In genomic region chr11:59706518-59707285, GRCh38 we compare ENCODE assay signal across 13 cellular contexts. TPM values are rescaled to one million over a fixed set of nuclear protein-coding genes. Genes with fewer than 3 reads are reported as not detected.
DNase-seq lines count a peak whose midpoint lies in the region; ATAC-seq and TF ChIP-seq lines count a peak whose summit lies in the region.
"Had no signal": no experiment of that assay in that cellular context is flagged by ENCODE, and none has a peak within 500 bp of the region (broad histone marks: within the 10 kb centered on the region; RNA-seq: fewer than 3 reads in every experiment).

No MANE protein-coding gene starts in this region.

- no peak overlapping the region for H3K4me3 Mint-ChIP-seq in stimulated activated effector memory CD8-positive, alpha-beta T cell treated with anti-CD3 and anti-CD28 coated beads, Interleukin-12 subunit alpha, Interleukin-12 subunit beta, amount 100 ng/mL, for 72 hours
- H3K4me3 Mint-ChIP-seq: activated T-helper 1 cell treated with anti-CD3 and anti-CD28 coated beads, Interleukin-12 subunit alpha, Interleukin-12 subunit beta, Interleukin-2, Interleukin-4 antibody, amounts not matched to agents 30 ng/mL and 10 ng/mL and 1 ng/mL, durations not matched to agents 14 hours and 24 hours and 36 hours had no signal

- intact Hi-C loops in heart right ventricle (cut with DNase I), result no loop called here

- no peak overlapping the region for H3K27ac Mint-ChIP-seq in stimulated activated effector memory CD8-positive, alpha-beta T cell treated with anti-CD3 and anti-CD28 coated beads, Interleukin-12 subunit alpha, Interleukin-12 subunit beta, amount 100 ng/mL, for 72 hours
- H3K27ac Mint-ChIP-seq: activated T-helper 1 cell treated with anti-CD3 and anti-CD28 coated beads, Interleukin-12 subunit alpha, Interleukin-12 subunit beta, Interleukin-2, Interleukin-4 antibody, amounts not matched to agents 30 ng/mL and 10 ng/mL and 1 ng/mL, durations not matched to agents 14 hours and 24 hours and 36 hours had no signal

- H3K4me1 Mint-ChIP-seq in stimulated activated effector memory CD8-positive, alpha-beta T cell treated with anti-CD3 and anti-CD28 coated beads, Interleukin-12 subunit alpha, Interleukin-12 subunit beta, amount 100 ng/mL, for 72 hours, result no peaks in the 10 kb centered on the region

- H3K4me3 ChIP-seq in ACC112 (ENCODE audit: low read depth, low read length), result no peak overlapping the region
- H3K4me3 ChIP-seq in adipocyte (ENCODE audit: low read length), result no peak overlapping the region
- no peak overlapping the region for H3K4me3 ChIP-seq in heart right ventricle
- H3K4me3 ChIP-seq: BLaER1 had no signal

- H3K4me1 ChIP-seq in ACC112 (ENCODE audit: control insufficient read depth, insufficient read depth, low read length, unreplicated experiment) (peaks cover 28% of the 10 kb centered on the region), adipocyte (ENCODE audit: control insufficient read depth, insufficient read depth, low read length) (peaks cover 16% of the 10 kb centered on the region), heart right ventricle (no peaks in the 10 kb centered on the region)
- H3K4me1 ChIP-seq: BLaER1 had no signal

- ATAC-seq in stimulated activated effector memory CD8-positive, alpha-beta T cell treated with anti-CD3 and anti-CD28 coated beads, Interleukin-12 subunit alpha, Interleukin-12 subunit beta, amount 100 ng/mL, for 72 hours, result no peak
- ATAC-seq in heart right ventricle, result no peak

- H3K9me3 ChIP-seq in adipocyte (ENCODE audit: control insufficient read depth, low read length) (no peaks in the 10 kb centered on the region), heart right ventricle (no peaks in the 10 kb centered on the region)
- H3K9me3 ChIP-seq: BLaER1 had no signal

- H3K36me3 ChIP-seq in ACC112 (ENCODE audit: insufficient read depth, low read length) (no peaks in the 10 kb centered on the region), adipocyte (ENCODE audit: control insufficient read depth, insufficient read depth, low read length, severe bottlenecking) (no peaks in the 10 kb centered on the region), heart right ventricle (no peaks in the 10 kb centered on the region)
- H3K36me3 ChIP-seq: BLaER1 had no signal

- DNase-seq in HS-27A (ENCODE audit: low read depth), result peak; percentile 82
- DNase-seq in adipocyte (ENCODE audit: low read depth), result peak; percentile 66
- DNase-seq in iris pigment epithelial cell (ENCODE audit: low read depth), result peak; percentile 91
- no peak for DNase-seq in stimulated activated effector memory CD8-positive, alpha-beta T cell treated with anti-CD3 and anti-CD28 coated beads, Interleukin-12 subunit alpha, Interleukin-12 subunit beta, amount 100 ng/mL, for 72 hours (ENCODE audit: low spot score in 2 of 2)
- no peak for DNase-seq in SK-N-DZ (ENCODE audit: low spot score)
- no peak for DNase-seq in heart right ventricle
- DNase-seq in cerebellar nuclear complex (lab: John Stamatoyannopoulos, UW), result no peak
- DNase-seq: effector CD4-positive, alpha-beta T cell had no signal

- no peaks in the 10 kb centered on the region for H3K79me2 ChIP-seq in ACC112 (ENCODE audit: control insufficient read depth, insufficient read depth, low read length, unreplicated experiment)

- H2AFZ ChIP-seq in ACC112 (ENCODE audit: low read length, unreplicated experiment), result no peak overlapping the region

- no peaks in the 10 kb centered on the region for H3K36me3 Mint-ChIP-seq in stimulated activated effector memory CD8-positive, alpha-beta T cell treated with anti-CD3 and anti-CD28 coated beads, Interleukin-12 subunit alpha, Interleukin-12 subunit beta, amount 100 ng/mL, for 72 hours

- H3K27ac ChIP-seq in ACC112 (ENCODE audit: low read depth, low read length) (peak overlapping the region; percentile 69), heart right ventricle (no peak overlapping the region)
- H3K27ac ChIP-seq: BLaER1 had no signal

- H3K27me3 ChIP-seq in ACC112 (ENCODE audit: insufficient read depth, low read length) (no peaks in the 10 kb centered on the region), adipocyte (replicated peaks; ENCODE audit: control insufficient read depth, insufficient read depth, low read length) (no peaks in the 10 kb centered on the region), heart right ventricle (peaks cover 0 to 7% (median 0%) of the 10 kb centered on the region in 7 donors)
- H3K27me3 ChIP-seq: BLaER1 had no signal

- H3K9ac ChIP-seq in adipocyte (ENCODE audit: low read length), result peak overlapping the region; percentile 25
- H3K9ac ChIP-seq: BLaER1 had no signal

- no peak for TF ChIP-seq CTCF in heart right ventricle (IDR thresholded peaks at IDR 0.05)

- WGBS in heart right ventricle, 2 donors, result 69 to 75% methylated on average over 5 of the region's 5 CpGs

- H3K9me3 Mint-ChIP-seq in stimulated activated effector memory CD8-positive, alpha-beta T cell treated with anti-CD3 and anti-CD28 coated beads, Interleukin-12 subunit alpha, Interleukin-12 subunit beta, amount 100 ng/mL, for 72 hours, result no peaks in the 10 kb centered on the region
- H3K9me3 Mint-ChIP-seq: activated T-helper 1 cell treated with anti-CD3 and anti-CD28 coated beads, Interleukin-12 subunit alpha, Interleukin-12 subunit beta, Interleukin-2, Interleukin-4 antibody, amounts not matched to agents 30 ng/mL and 10 ng/mL and 1 ng/mL, durations not matched to agents 14 hours and 24 hours and 36 hours had no signal

RNA-seq across cellular contexts. Expression of gene OR10V1, which starts 6.9 kb away (rescaled TPM):
- not detected in 2 replicates for polyA plus RNA-seq in SK-N-DZ (2014; cell fraction: cytosol; rRNA removed)
- polyA plus RNA-seq in SK-N-DZ (2014; cell fraction: nucleus; rRNA removed), result not detected in 2 replicates
- not detected for total RNA-seq in heart right ventricle
- polyA plus RNA-seq in heart right ventricle, result not detected
- total RNA-seq: activated T-helper 1 cell treated with anti-CD3 and anti-CD28 coated beads, Interleukin-12 subunit alpha, Interleukin-12 subunit beta, Interleukin-2, Interleukin-4 antibody, amounts not matched to agents 30 ng/mL and 10 ng/mL and 1 ng/mL, durations not matched to agents 14 hours and 24 hours and 36 hours; mesenteric fat pad; urinary bladder had no signal
- polyA plus RNA-seq: urinary bladder had no signal

RNA-seq across cellular contexts. Expression of gene PATL1, which starts 37.9 kb away (rescaled TPM):
- polyA plus RNA-seq in SK-N-DZ (2014; cell fraction: cytosol; rRNA removed), result 10.9 and 12.8 TPM in 2 replicates
- 6.9 and 8.7 TPM in 2 replicates for polyA plus RNA-seq in SK-N-DZ (2014; cell fraction: nucleus; rRNA removed)
- total RNA-seq in heart right ventricle, result 10 to 100 TPM; 20.2 to 30.4 (median 25.2) TPM
- polyA plus RNA-seq in heart right ventricle, result 10 to 100 TPM in 1 of 2 donors, 1 to 10 TPM in 1; 9.0 to 13.8 TPM

RNA-seq across cellular contexts. Expression of gene STX3, which starts 48.5 kb away (rescaled TPM):
- 4.4 and 5.0 TPM in 2 replicates for polyA plus RNA-seq in SK-N-DZ (2014; cell fraction: cytosol; rRNA removed)
- 2.3 and 4.3 TPM in 2 replicates for polyA plus RNA-seq in SK-N-DZ (2014; cell fraction: nucleus; rRNA removed)
- 10 to 100 TPM in 3 of 10 donors, 1 to 10 TPM in 7; 5.4 to 12.8 (median 8.1) TPM for total RNA-seq in heart right ventricle
- 10 to 100 TPM; 10.8 to 11.9 TPM for polyA plus RNA-seq in heart right ventricle

Comparison
In these comparisons a context has a peak if more than half of its experiments do, and no peak if none do; other contexts are left out.
1. DNase-seq: peak in HS-27A (single experiment), adipocyte (single experiment) and iris pigment epithelial cell (single experiment); none in stimulated activated effector memory CD8-positive, alpha-beta T cell treated with anti-CD3 and anti-CD28 coated beads, Interleukin-12 subunit alpha, Interleukin-12 subunit beta, amount 100 ng/mL, for 72 hours (0 of 2), SK-N-DZ (single experiment), heart right ventricle (0 of 2) and cerebellar nuclear complex (0 of 2).